10 cellular contexts compared by ENCODE assay signal in genomic region chr2:238644095-238645081, GRCh38.
DNase-seq lines count a peak whose midpoint lies in the region; ATAC-seq, FAIRE-seq and TF ChIP-seq lines count a peak whose summit lies in the region.
"Had no signal": no experiment of that assay in that cellular context is flagged by ENCODE, and none has a peak within 500 bp of the region (broad histone marks: within the 10 kb centered on the region; RNA-seq: fewer than 3 reads in every experiment).

No MANE protein-coding gene starts in this region.

- peak overlapping the region; percentile 64 for H3K27ac ChIP-seq in hepatocyte
- H3K27ac ChIP-seq in stomach smooth muscle (ENCODE audit: low read length): peak overlapping the region; percentile 93
- H3K27ac ChIP-seq: BLaER1, parathyroid adenoma had no signal

- no peaks in the 10 kb centered on the region for H3K9me2 ChIP-seq in hepatocyte (replicated peaks; ENCODE audit: insufficient read depth)

- no peaks in the 10 kb centered on the region for H3K36me3 ChIP-seq in hepatocyte (replicated peaks; ENCODE audit: insufficient read depth, low read depth)
- H3K36me3 ChIP-seq in stomach smooth muscle (ENCODE audit: control insufficient read depth in 2 of 2, insufficient read depth in 2 of 2, low read length in 2 of 2): no peaks in the 10 kb centered on the region
- H3K36me3 ChIP-seq: BLaER1 had no signal

- WGBS in hepatocyte (ENCODE audit: low lambda C conversion rate, missing lambda C conversion rate): 74% methylated on average over 11 of the region's 11 CpGs

- H3K27ac Mint-ChIP-seq in activated T-helper 17 cell treated with anti-CD3 and anti-CD28 coated beads, Interleukin-2, amount 50 U/mL, for 72 hours: no peak overlapping the region

- H3K9me3 ChIP-seq in hepatocyte (ENCODE audit: low read depth) (no peaks in the 10 kb centered on the region), stomach smooth muscle (ENCODE audit: control insufficient read depth in 2 of 2, low read length in 2 of 2) (no peaks in the 10 kb centered on the region)
- H3K9me3 ChIP-seq: BLaER1 had no signal

- ATAC-seq in activated T-helper 17 cell treated with anti-CD3 and anti-CD28 coated beads, Interleukin-2, amount 50 U/mL, for 72 hours (replicated peaks): peak; percentile 95
- ATAC-seq in GM21423 (IDR thresholded peaks at IDR 0.05; ENCODE audit: unreplicated experiment): no peak

- peak; percentile 22 for DNase-seq in activated CD4-positive, alpha-beta T cell treated with anti-CD3 and anti-CD28 coated beads for 48 hours
- DNase-seq in activated CD4-positive, alpha-beta T cell treated with anti-CD3 and anti-CD28 coated beads, Interleukin-2, amount 50 U/mL, for 4 hours: no peak
- DNase-seq in hepatocyte (ENCODE audit: low spot score): peak; percentile 49
- DNase-seq in frontal cortex (ENCODE audit: low spot score in 2 of 2): no peak
- no peak for DNase-seq in D341Med (ENCODE audit: low spot score)

- H3K27me3 ChIP-seq in hepatocyte (no peaks in the 10 kb centered on the region), stomach smooth muscle (ENCODE audit: control insufficient read depth in 1 of 2, insufficient read depth in 2 of 2, low read length in 2 of 2) (no peaks in the 10 kb centered on the region)
- H3K27me3 ChIP-seq: BLaER1 had no signal

- no peaks in the 10 kb centered on the region for H3K9me3 Mint-ChIP-seq in activated T-helper 17 cell treated with anti-CD3 and anti-CD28 coated beads, Interleukin-2, amount 50 U/mL, for 72 hours

- H3K27me3 Mint-ChIP-seq in activated T-helper 17 cell treated with anti-CD3 and anti-CD28 coated beads, Interleukin-2, amount 50 U/mL, for 72 hours: peaks cover 6% of the 10 kb centered on the region

- FAIRE-seq in frontal cortex (lab: Jason Lieb, UNC): no peak

- H3K79me2 ChIP-seq in hepatocyte: no peaks in the 10 kb centered on the region
- H3K79me2 ChIP-seq: parathyroid adenoma had no signal

- no peaks in the 10 kb centered on the region for H3K4me1 ChIP-seq in hepatocyte (ENCODE audit: insufficient read depth)
- peaks cover 31% of the 10 kb centered on the region for H3K4me1 ChIP-seq in stomach smooth muscle (ENCODE audit: control insufficient read depth, insufficient read depth, low read length)
- H3K4me1 ChIP-seq: parathyroid adenoma had no signal

- no peaks in the 10 kb centered on the region for H4K20me1 ChIP-seq in hepatocyte (ENCODE audit: insufficient read depth, poor library complexity, severe bottlenecking)
- H4K20me1 ChIP-seq: BLaER1 had no signal

- H3K4me2 ChIP-seq in hepatocyte: no peak overlapping the region
- H3K4me2 ChIP-seq: BLaER1 had no signal

- no peak for TF ChIP-seq CTCF in hepatocyte (IDR thresholded peaks at IDR 0.05; ENCODE audit: poor library complexity)

- H3K4me3 ChIP-seq in hepatocyte (no peak overlapping the region), stomach smooth muscle (ENCODE audit: low read length in 2 of 2) (peak overlapping the region; percentile 22)
- H3K4me3 ChIP-seq: BLaER1 had no signal

- peak overlapping the region; percentile 55 to 66 for H3K9ac ChIP-seq in stomach smooth muscle (ENCODE audit: low read length in 2 of 2)
- H3K9ac ChIP-seq: BLaER1, parathyroid adenoma had no signal

- no peak overlapping the region for H3K4me3 Mint-ChIP-seq in activated T-helper 17 cell treated with anti-CD3 and anti-CD28 coated beads, Interleukin-2, amount 50 U/mL, for 72 hours

- H3K36me3 Mint-ChIP-seq in activated T-helper 17 cell treated with anti-CD3 and anti-CD28 coated beads, Interleukin-2, amount 50 U/mL, for 72 hours (ENCODE audit: low read depth): no peaks in the 10 kb centered on the region

- H2AFZ ChIP-seq in hepatocyte: no peak overlapping the region
- H2AFZ ChIP-seq: parathyroid adenoma had no signal

- no peaks in the 10 kb centered on the region for H3K4me1 Mint-ChIP-seq in activated T-helper 17 cell treated with anti-CD3 and anti-CD28 coated beads, Interleukin-2, amount 50 U/mL, for 72 hours

Comparison
In these comparisons a context has a peak if more than half of its experiments do, and no peak if none do; other contexts are left out.
1. DNase-seq: peak in activated CD4-positive, alpha-beta T cell treated with anti-CD3 and anti-CD28 coated beads for 48 hours (single experiment) and hepatocyte (single experiment); none in activated CD4-positive, alpha-beta T cell treated with anti-CD3 and anti-CD28 coated beads, Interleukin-2, amount 50 U/mL, for 4 hours (0 of 2), frontal cortex (0 of 2) and D341Med (single experiment).